In the genomic region with DNA sequence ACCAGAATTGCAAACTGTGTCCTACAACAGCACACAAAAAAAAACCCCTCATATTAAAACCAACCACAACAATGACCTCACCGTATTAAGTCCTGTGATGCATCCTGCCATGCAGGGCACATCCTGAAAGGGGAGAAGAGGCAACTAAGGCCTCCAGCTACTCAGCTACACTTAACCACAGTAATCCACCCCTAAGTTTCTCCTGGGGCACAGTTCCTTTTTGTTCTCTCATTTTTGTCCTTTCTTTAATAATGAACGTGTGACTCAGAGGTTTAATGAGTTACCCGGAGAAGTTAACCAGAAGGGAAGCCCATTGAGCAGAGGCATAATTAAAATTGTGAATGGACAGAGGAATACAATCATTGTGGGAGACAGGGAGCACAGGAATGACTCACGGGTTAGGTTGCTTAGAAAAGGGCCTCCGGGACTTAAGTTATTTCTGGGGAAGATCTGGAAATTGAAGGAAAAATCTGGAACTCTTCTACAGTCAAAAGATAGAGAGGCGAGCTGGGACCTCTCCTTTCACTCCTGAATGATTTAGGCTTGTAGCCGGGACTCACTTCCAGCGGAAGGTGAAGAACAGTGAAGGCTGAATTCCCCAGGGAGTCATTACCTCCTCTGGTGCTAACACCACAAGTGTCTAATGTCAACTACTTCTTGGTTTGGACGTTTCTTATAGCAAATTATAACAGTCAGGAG, we compare ENCODE assay signal across 8 cellular contexts. TPM values are rescaled to one million over a fixed set of nuclear protein-coding genes. Genes with fewer than 3 reads are reported as not detected.
A peak's percentile ranks its signal among the peaks of the same experiment; 100 is the strongest.
DNase-seq lines count a peak whose midpoint lies in the region; ATAC-seq and TF ChIP-seq lines count a peak whose summit lies in the region.

No MANE protein-coding gene starts in this region.

- H3K27me3 Mint-ChIP-seq in activated T-cell treated with anti-CD3 and anti-CD28 coated beads, Interleukin-2, amount 50 U/mL, for 4 hours (ENCODE audit: low read depth), result no peaks in the 10 kb centered on the region
- H3K27me3 Mint-ChIP-seq in T-helper 2 cell treated with Interferon-gamma antibody and Interleukin-4, amounts not matched to agents 5 μg/mL and 100 μg/mL, for 36 hours (ENCODE audit: low read depth), result no peaks in the 10 kb centered on the region
- H3K27me3 Mint-ChIP-seq in endodermal cell (ENCODE audit: insufficient read depth), result no peaks in the 10 kb centered on the region

- H3K4me1 Mint-ChIP-seq in activated T-cell treated with anti-CD3 and anti-CD28 coated beads, Interleukin-2, amount 50 U/mL, for 4 hours (ENCODE audit: low read depth), result peaks cover 20% of the 10 kb centered on the region
- peaks cover 4% of the 10 kb centered on the region for H3K4me1 Mint-ChIP-seq in T-helper 2 cell treated with Interferon-gamma antibody and Interleukin-4, amounts not matched to agents 5 μg/mL and 100 μg/mL, for 36 hours (ENCODE audit: low read depth)
- no peaks in the 10 kb centered on the region for H3K4me1 Mint-ChIP-seq in endodermal cell

- no peak overlapping the region for H3K4me3 Mint-ChIP-seq in activated T-cell treated with anti-CD3 and anti-CD28 coated beads, Interleukin-2, amount 50 U/mL, for 4 hours
- no peak overlapping the region for H3K4me3 Mint-ChIP-seq in T-helper 2 cell treated with Interferon-gamma antibody and Interleukin-4, amounts not matched to agents 5 μg/mL and 100 μg/mL, for 36 hours
- no peak overlapping the region for H3K4me3 Mint-ChIP-seq in endodermal cell

- H3K9ac ChIP-seq in endodermal cell (ENCODE audit: extremely low read depth, low read length, poor library complexity, severe bottlenecking), result no peak overlapping the region

- H3K9me3 Mint-ChIP-seq in activated T-cell treated with anti-CD3 and anti-CD28 coated beads, Interleukin-2, amount 50 U/mL, for 4 hours, result peaks cover 12% of the 10 kb centered on the region
- H3K9me3 Mint-ChIP-seq in T-helper 2 cell treated with Interferon-gamma antibody and Interleukin-4, amounts not matched to agents 5 μg/mL and 100 μg/mL, for 36 hours, result peaks cover 17% of the 10 kb centered on the region
- no peaks in the 10 kb centered on the region for H3K9me3 Mint-ChIP-seq in endodermal cell

- peaks cover 9% of the 10 kb centered on the region for H3K36me3 Mint-ChIP-seq in activated T-cell treated with anti-CD3 and anti-CD28 coated beads, Interleukin-2, amount 50 U/mL, for 4 hours (ENCODE audit: insufficient read depth)
- peaks cover 4% of the 10 kb centered on the region for H3K36me3 Mint-ChIP-seq in T-helper 2 cell treated with Interferon-gamma antibody and Interleukin-4, amounts not matched to agents 5 μg/mL and 100 μg/mL, for 36 hours (ENCODE audit: low read depth)
- H3K36me3 Mint-ChIP-seq in endodermal cell (ENCODE audit: low read depth), result no peaks in the 10 kb centered on the region

- no peaks in the 10 kb centered on the region for H3K4me1 ChIP-seq in endodermal cell (ENCODE audit: control insufficient read depth, insufficient read depth, low read length)

- H3K27me3 ChIP-seq in kidney epithelial cell (ENCODE audit: control insufficient read depth, insufficient read depth, low read length), result no peaks in the 10 kb centered on the region
- H3K27me3 ChIP-seq in endodermal cell (ENCODE audit: control insufficient read depth, insufficient read depth, low read length, poor library complexity, severe bottlenecking), result peaks cover 3% of the 10 kb centered on the region

- no peak overlapping the region for H3K27ac Mint-ChIP-seq in T-helper 2 cell treated with Interferon-gamma antibody and Interleukin-4, amounts not matched to agents 5 μg/mL and 100 μg/mL, for 36 hours
- no peak overlapping the region for H3K27ac Mint-ChIP-seq in endodermal cell

- DNase-seq in activated T-cell treated with anti-CD3 and anti-CD28 coated beads, Interleukin-2, amount 50 U/mL, for 4 hours, result no peak
- DNase-seq in activated T-cell treated with anti-CD3 and anti-CD28 coated beads, Interleukin-2, amount 50 U/mL, for 1 hour, result no peak
- DNase-seq in kidney epithelial cell (ENCODE audit: low read depth) (peak; percentile 99), Right ventricle myocardium inferior (ENCODE audit: missing footprints) (no peak), endodermal cell (no peak)
- DNase-seq in T-helper 2 cell treated with Interferon-gamma antibody and Interleukin-4, amounts not matched to agents 5 μg/mL and 100 μg/mL, for 36 hours (ENCODE audit: low spot score), result no peak

- no peaks in the 10 kb centered on the region for H3K36me3 ChIP-seq in kidney epithelial cell (ENCODE audit: control insufficient read depth, insufficient read depth, low read length)
- no peaks in the 10 kb centered on the region for H3K36me3 ChIP-seq in endodermal cell (ENCODE audit: control insufficient read depth, insufficient read depth, low read length)

- H3K4me3 ChIP-seq in kidney epithelial cell (ENCODE audit: low read depth, low read length) (no peak overlapping the region), endodermal cell (ENCODE audit: low read length) (no peak overlapping the region)

- H3K27ac ChIP-seq in endodermal cell (ENCODE audit: low read depth, low read length), result no peak overlapping the region

- intact Hi-C loops in Right ventricle myocardium inferior (cut with DNase I), result no loop called here

- H3K9me3 ChIP-seq in endodermal cell (ENCODE audit: control insufficient read depth, low read length), result no peaks in the 10 kb centered on the region

- peak; percentile 51 to 54 for ATAC-seq in activated T-cell treated with anti-CD3 and anti-CD28 coated beads, Interleukin-2, amount 50 U/mL, for 4 hours
- ATAC-seq in HG03354 (IDR thresholded peaks at IDR 0.05; ENCODE audit: poor library complexity, severe bottlenecking, unreplicated experiment), result peak; percentile 88
- ATAC-seq in SK-N-SH treated with all-trans-retinoic acid at 6 μM for 48 hours, result peak; percentile 94
- no peak for ATAC-seq in Right ventricle myocardium inferior

- TF ChIP-seq CTCF in kidney epithelial cell (IDR thresholded peaks at IDR 0.05; ENCODE audit: insufficient read depth, low read length, poor library complexity, severe bottlenecking) (no peak), endodermal cell (conservative IDR thresholded peaks at IDR 0.05) (no peak)

- WGBS in endodermal cell (ENCODE audit: insufficient coverage in 1 of 2, insufficient read length in 1 of 2), 2 experiments, result 67 to 76% methylated on average over 8 to 9 of the region's 9 CpGs

TF ChIP-seq in SK-N-SH treated with all-trans-retinoic acid at 6 μM for 48 hours, 23 proteins besides CTCF, POLR2A, EP300 and RAD21 (continues in another document):
- TF ChIP-seq SNAI2 (CRISPR knock-in tag; IDR thresholded peaks at IDR 0.05) (no peak), ZFP30 (CRISPR knock-in tag; IDR thresholded peaks at IDR 0.05) (no peak), CSRNP3 (CRISPR knock-in tag; IDR thresholded peaks at IDR 0.05) (no peak), BACH2 (CRISPR knock-in tag; IDR thresholded peaks at IDR 0.05; ENCODE audit: borderline replicate concordance) (no peak), RARB (CRISPR knock-in tag; IDR thresholded peaks at IDR 0.05) (no peak), ZNF8 (CRISPR knock-in tag; IDR thresholded peaks at IDR 0.05) (no peak), ZC3H10 (CRISPR knock-in tag; IDR thresholded peaks at IDR 0.05) (no peak; the same call in 1 of the 2 replicates), POU6F1 (CRISPR knock-in tag; IDR thresholded peaks at IDR 0.05; ENCODE audit: borderline replicate concordance, low read depth) (no peak)
- TF ChIP-seq, protein P1, sequence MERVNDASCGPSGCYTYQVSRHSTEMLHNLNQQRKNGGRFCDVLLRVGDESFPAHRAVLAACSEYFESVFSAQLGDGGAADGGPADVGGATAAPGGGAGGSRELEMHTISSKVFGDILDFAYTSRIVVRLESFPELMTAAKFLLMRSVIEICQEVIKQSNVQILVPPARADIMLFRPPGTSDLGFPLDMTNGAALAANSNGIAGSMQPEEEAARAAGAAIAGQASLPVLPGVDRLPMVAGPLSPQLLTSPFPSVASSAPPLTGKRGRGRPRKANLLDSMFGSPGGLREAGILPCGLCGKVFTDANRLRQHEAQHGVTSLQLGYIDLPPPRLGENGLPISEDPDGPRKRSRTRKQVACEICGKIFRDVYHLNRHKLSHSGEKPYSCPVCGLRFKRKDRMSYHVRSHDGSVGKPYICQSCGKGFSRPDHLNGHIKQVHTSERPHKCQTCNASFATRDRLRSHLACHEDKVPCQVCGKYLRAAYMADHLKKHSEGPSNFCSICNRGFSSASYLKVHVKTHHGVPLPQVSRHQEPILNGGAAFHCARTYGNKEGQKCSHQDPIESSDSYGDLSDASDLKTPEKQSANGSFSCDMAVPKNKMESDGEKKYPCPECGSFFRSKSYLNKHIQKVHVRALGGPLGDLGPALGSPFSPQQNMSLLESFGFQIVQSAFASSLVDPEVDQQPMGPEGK (CRISPR knock-in tag; IDR thresholded peaks at IDR 0.05; ENCODE audit: borderline replicate concordance), result peak; percentile 70; the same call in 1 of the 2 replicates

RNA-seq across cellular contexts. Expression of gene HIVEP3, which starts 36.9 kb away (rescaled TPM):
- 100 to 1,000 TPM; 107 to 117 (median 114) TPM for total RNA-seq in activated T-cell treated with anti-CD3 and anti-CD28 coated beads, Interleukin-2, amount 50 U/mL, for 4 hours
- 5.8 and 7.3 TPM in 2 replicates for total RNA-seq in kidney epithelial cell
- total RNA-seq in Right ventricle myocardium inferior, result 6.5 TPM
- under 1 TPM; 0.13 to 0.99 TPM for total RNA-seq in endodermal cell
- 0.82 TPM for polyA plus RNA-seq in endodermal cell (2013, experiment 1 of 2)
- polyA plus RNA-seq in endodermal cell (2013, experiment 2 of 2), result 1.1 TPM

Comparison
In these comparisons a context has a peak if more than half of its experiments do, and no peak if none do; other contexts are left out.
1. RNA of gene HIVEP3, which starts 36.9 kb away (total RNA-seq): 107 to 117 TPM in activated T-cell treated with anti-CD3 and anti-CD28 coated beads, Interleukin-2, amount 50 U/mL, for 4 hours; 6.5 TPM in Right ventricle myocardium inferior (single experiment), 5.8 to 7.3 TPM in kidney epithelial cell and 0.13 to 0.99 TPM in endodermal cell; every median in the first group is over 10 times any median in the second.